Comparison of ENCODE assay signal across 10 cellular contexts in the genomic region with DNA sequence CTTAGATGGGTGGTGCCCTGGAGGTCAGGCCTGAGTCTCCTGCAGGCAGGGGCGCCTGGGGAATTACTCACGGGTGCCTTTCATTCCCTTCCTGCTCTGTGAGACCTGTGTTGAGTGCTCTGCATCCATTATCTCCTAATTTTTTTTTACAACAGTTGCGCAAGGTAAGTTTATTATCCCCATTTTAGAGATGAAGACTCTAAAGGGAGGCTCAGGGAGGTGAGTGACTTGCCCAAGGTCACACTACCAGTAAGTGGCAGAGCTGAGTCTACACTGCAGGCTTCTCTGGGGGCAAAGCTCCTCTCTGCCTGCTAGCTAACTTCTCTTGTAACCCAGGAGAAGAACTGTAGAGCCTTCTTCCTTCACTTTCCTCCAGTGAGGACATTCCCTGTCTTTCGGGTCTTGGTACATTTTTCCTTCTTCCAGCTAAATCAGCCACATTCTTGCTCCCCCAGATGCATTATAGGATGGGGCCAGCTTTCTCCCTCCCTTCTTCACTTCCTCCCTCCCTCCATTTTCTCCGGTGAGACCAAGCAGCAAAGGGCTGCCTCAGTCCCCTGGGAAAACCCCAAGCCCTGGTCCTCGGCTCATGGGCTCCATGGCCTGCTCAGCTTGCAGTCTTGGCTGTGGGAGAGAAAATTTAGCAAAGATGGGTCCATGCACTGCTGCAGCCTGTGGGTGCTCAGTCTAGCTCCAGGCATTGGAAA. TPM values are rescaled to one million over a fixed set of nuclear protein-coding genes. Genes with fewer than 3 reads are reported as not detected.
DNase-seq lines count a peak whose midpoint lies in the region; ATAC-seq, FAIRE-seq and TF ChIP-seq lines count a peak whose summit lies in the region.
"Had no signal": no experiment of that assay in that cellular context is flagged by ENCODE, and none has a peak within 500 bp of the region (broad histone marks: within the 10 kb centered on the region; RNA-seq: fewer than 3 reads in every experiment).

No MANE protein-coding gene starts in this region.

- H3K9ac ChIP-seq in OCI-LY3 (ENCODE audit: low read length) = no peak overlapping the region

- H4K20me1 ChIP-seq in OCI-LY3 (ENCODE audit: insufficient read depth, low read length) = peaks cover 8% of the 10 kb centered on the region

- ATAC-seq in GM18520 (IDR thresholded peaks at IDR 0.05; ENCODE audit: unreplicated experiment) (no peak), mucosa of descending colon (no peak)
- ATAC-seq: activated CD4-positive, CD25-positive, alpha-beta regulatory T cell treated with anti-CD3 and anti-CD28 coated beads, Interleukin-2, amount 50 U/mL, for 24 hours had no signal

- intact Hi-C loops in mucosa of descending colon (cut with DNase I, micrococcal nuclease) = no loop called here

- H2AFZ ChIP-seq in OCI-LY3 (ENCODE audit: low read depth, low read length) = no peak overlapping the region

- peak; percentile 51 for FAIRE-seq in GM18507 (lab: Jason Lieb, UNC)

- H3K36me3 ChIP-seq in OCI-LY3 (replicated peaks; ENCODE audit: low read depth, low read length) = no peaks in the 10 kb centered on the region
- H3K36me3 ChIP-seq in neutrophil = peaks cover 16% of the 10 kb centered on the region
- no peaks in the 10 kb centered on the region for H3K36me3 ChIP-seq in mucosa of descending colon (ENCODE audit: low read depth)
- H3K36me3 ChIP-seq: right atrium auricular region had no signal

- H3K27ac ChIP-seq in OCI-LY3 (ENCODE audit: low read length) (no peak overlapping the region), caudate nucleus (ENCODE audit: low read depth, low read length) (peak overlapping the region; percentile 87), neutrophil (peak overlapping the region; percentile 98)
- H3K27ac ChIP-seq: right atrium auricular region had no signal

- DNase-seq in GM18507 (ENCODE audit: extremely low spot score, insufficient read length, low read depth) (no peak), caudate nucleus (lab: John Stamatoyannopoulos, UW) (no peak), midbrain (lab: John Stamatoyannopoulos, UW) (no peak), mucosa of descending colon (no peak), EL (no peak)

- no peaks in the 10 kb centered on the region for H3K79me2 ChIP-seq in OCI-LY3 (ENCODE audit: low read length)

- no peaks in the 10 kb centered on the region for H3K27me3 ChIP-seq in OCI-LY3 (ENCODE audit: low read depth, low read length)
- peaks cover 27% of the 10 kb centered on the region for H3K27me3 ChIP-seq in neutrophil
- H3K27me3 ChIP-seq: right atrium auricular region had no signal

- H3K9me3 ChIP-seq in OCI-LY3 (ENCODE audit: insufficient read depth, low read length) (no peaks in the 10 kb centered on the region), neutrophil (no peaks in the 10 kb centered on the region), mucosa of descending colon (no peaks in the 10 kb centered on the region)
- H3K9me3 ChIP-seq: right atrium auricular region had no signal

- TF ChIP-seq CTCF in OCI-LY3 (IDR thresholded peaks at IDR 0.05; ENCODE audit: low read depth, low read length) (no peak), neutrophil (IDR thresholded peaks at IDR 0.05) (no peak), mucosa of descending colon (IDR thresholded peaks at IDR 0.05) (no peak)

- H3K4me2 ChIP-seq in OCI-LY3 (ENCODE audit: low read length) = peak overlapping the region; percentile 64

- H3K4me3 ChIP-seq in OCI-LY3 (ENCODE audit: low read length) (no peak overlapping the region), neutrophil (ENCODE audit: low read depth in 1 of 2, low read length in 1 of 2) (peak overlapping the region; percentile 1 to 68), mucosa of descending colon (no peak overlapping the region)

- peaks cover 38% of the 10 kb centered on the region for H3K4me1 ChIP-seq in OCI-LY3 (ENCODE audit: low read length)
- H3K4me1 ChIP-seq in neutrophil (ENCODE audit: control insufficient read depth in 1 of 2, insufficient read depth in 1 of 2, low read depth in 1 of 2, low read length in 1 of 2) = peaks cover 52 to 65% of the 10 kb centered on the region in 2 experiments
- H3K4me1 ChIP-seq in mucosa of descending colon (ENCODE audit: low read depth) = peaks cover 21% of the 10 kb centered on the region

RNA-seq across cellular contexts. Expression of a gene that starts 1.8 kb away (rescaled TPM):
- total RNA-seq in mucosa of descending colon = 1 to 10 TPM; 1.1 to 1.2 (median 1.2) TPM

RNA-seq across cellular contexts. Expression of a gene that starts 21.9 kb away (rescaled TPM):
- total RNA-seq in mucosa of descending colon = 10 to 100 TPM; 38.4 to 48.1 (median 46.7) TPM

RNA-seq across cellular contexts. Expression of a gene that starts 25.0 kb away (rescaled TPM):
- 10 to 100 TPM; 12.1 to 61.8 (median 17.2) TPM for total RNA-seq in mucosa of descending colon

RNA-seq across cellular contexts. Expression of a gene that starts 39.0 kb away (rescaled TPM):
- total RNA-seq in mucosa of descending colon = 1 to 10 TPM; 3.0 to 9.2 (median 7.0) TPM

RNA-seq across cellular contexts. Expression of a gene that starts 47.9 kb away (rescaled TPM):
- total RNA-seq in mucosa of descending colon = not detected
- total RNA-seq: right atrium auricular region had no signal

Comparison
In these comparisons a context has a peak if more than half of its experiments do, and no peak if none do; other contexts are left out.
1. H3K4me3 ChIP-seq: peak in neutrophil (2 of 2); none in OCI-LY3 (single experiment) and mucosa of descending colon (single experiment).